Comparison of ENCODE assay signal across 8 cellular contexts in genomic region chr17:5661486-5662125, GRCh38.
"Had no signal": no experiment of that assay in that cellular context is flagged by ENCODE, and none has a peak within 500 bp of the region (broad histone marks: within the 10 kb centered on the region; RNA-seq: fewer than 3 reads in every experiment).

No MANE protein-coding gene starts in this region.

- H3K36me3 ChIP-seq: left ventricle myocardium inferior, pancreas had no signal

- H3K9me3 ChIP-seq: left ventricle myocardium inferior, pancreas had no signal

- DNase-seq: glutamatergic neuron; left ventricle myocardium inferior; pancreas; stimulated activated CD4-positive, alpha-beta T cell treated with anti-CD3 and anti-CD28 coated beads, Interleukin-2, amount 100 ng/mL, for 48 hours; stimulated activated naive CD4-positive, alpha-beta T cell treated with Interleukin-2 at 50 U/mL for 16 hours; T-helper 2 cell; trophoblast cell had no signal

- H3K27me3 ChIP-seq: pancreas had no signal

- H3K4me3 ChIP-seq: left ventricle myocardium inferior, pancreas had no signal

- H3K4me1 ChIP-seq: left ventricle myocardium inferior, pancreas had no signal

- H3K27ac ChIP-seq: left ventricle myocardium inferior, pancreas had no signal

- ATAC-seq: activated CD4-positive, CD25-positive, alpha-beta regulatory T cell treated with anti-CD3 and anti-CD28 coated beads, Interleukin-2, amount 50 U/mL, for 24 hours; pancreas had no signal
